ENCODE assay signal across 1 cellular context in the genomic region with DNA sequence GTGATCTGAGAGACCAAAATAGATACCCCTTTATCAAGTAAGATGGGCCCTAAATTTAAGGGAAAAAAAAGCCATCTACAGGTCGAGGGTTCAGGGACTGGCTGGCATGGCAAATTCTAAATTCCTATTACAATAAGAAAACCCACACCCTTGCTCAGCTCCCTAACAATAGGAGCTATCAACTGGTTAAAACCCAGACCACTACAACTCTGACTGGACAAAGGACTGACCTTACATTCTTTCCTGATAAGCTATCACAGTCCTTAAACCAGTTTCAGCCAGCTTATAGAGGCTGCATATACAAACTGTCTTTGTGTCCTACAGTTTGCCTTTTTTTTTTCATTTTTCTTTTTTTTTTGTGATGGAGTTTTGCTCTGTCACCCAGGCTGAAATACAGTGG.
TF ChIP-seq lines count a peak whose summit lies in the region.

No MANE protein-coding gene starts in this region.

TF ChIP-seq in GM23338, 12 proteins besides CTCF, POLR2A, EP300 and RAD21 (continued from another document):
- TF ChIP-seq CREB1 (CRISPR knock-in tag; IDR thresholded peaks at IDR 0.05; ENCODE audit: low read depth) (no peak), STAT1 (IDR thresholded peaks at IDR 0.05; ENCODE audit: unreplicated experiment) (no peak)
